Comparison of ENCODE assay signal across 8 cellular contexts in genomic region chr19:4342421-4343055, GRCh38. TPM values are rescaled to one million over a fixed set of nuclear protein-coding genes. Genes with fewer than 3 reads are reported as not detected.
DNase-seq lines count a peak whose midpoint lies in the region; ATAC-seq, FAIRE-seq and TF ChIP-seq lines count a peak whose summit lies in the region.

No MANE protein-coding gene starts in this region.

- H3K27ac Mint-ChIP-seq in Caco-2 (ENCODE audit: unreplicated experiment) (peak overlapping the region; percentile 77), endodermal cell (peak overlapping the region; percentile 99)

- H2AK5ac ChIP-seq in mesendoderm (ENCODE audit: low read length): no peak overlapping the region

- no peaks in the 10 kb centered on the region for H3K79me2 ChIP-seq in mesendoderm (ENCODE audit: control insufficient read depth, insufficient read depth, low read length)

- peak overlapping the region; percentile 44 for H3K4me3 ChIP-seq in Caco-2 (ENCODE audit: low read depth, low read length)
- peak overlapping the region; percentile 94 for H3K4me3 ChIP-seq in endodermal cell (ENCODE audit: low read length)
- peak overlapping the region; percentile 56 for H3K4me3 ChIP-seq in mesendoderm (ENCODE audit: low read length)

- peaks cover 6% of the 10 kb centered on the region for H3K4me1 Mint-ChIP-seq in Caco-2 (ENCODE audit: low read depth, unreplicated experiment)
- peaks cover 6% of the 10 kb centered on the region for H3K4me1 Mint-ChIP-seq in endodermal cell

- peak overlapping the region; percentile 99 for H3K4ac ChIP-seq in mesendoderm (ENCODE audit: low read depth, low read length)

- no peaks in the 10 kb centered on the region for H3K27me3 ChIP-seq in Caco-2 (replicated peaks; ENCODE audit: control insufficient read depth, insufficient read depth, low read length)
- no peaks in the 10 kb centered on the region for H3K27me3 ChIP-seq in endodermal cell (ENCODE audit: control insufficient read depth, insufficient read depth, low read length, poor library complexity, severe bottlenecking)
- H3K27me3 ChIP-seq in mesendoderm (ENCODE audit: insufficient read depth, low read length, poor library complexity): no peaks in the 10 kb centered on the region

- H3K9me3 ChIP-seq in Caco-2 (no peaks in the 10 kb centered on the region), endodermal cell (ENCODE audit: control insufficient read depth, low read length) (no peaks in the 10 kb centered on the region)

- peak overlapping the region; percentile 98 for H3K18ac ChIP-seq in mesendoderm (ENCODE audit: low read length)

- no peaks in the 10 kb centered on the region for H3K27me3 Mint-ChIP-seq in Caco-2 (ENCODE audit: insufficient read depth, unreplicated experiment)
- no peaks in the 10 kb centered on the region for H3K27me3 Mint-ChIP-seq in endodermal cell (ENCODE audit: insufficient read depth)

- H3K36me3 ChIP-seq in Caco-2 (ENCODE audit: control insufficient read depth, insufficient read depth, low read length): no peaks in the 10 kb centered on the region
- peaks cover 21% of the 10 kb centered on the region for H3K36me3 ChIP-seq in endodermal cell (ENCODE audit: control insufficient read depth, insufficient read depth, low read length)
- no peaks in the 10 kb centered on the region for H3K36me3 ChIP-seq in mesendoderm (ENCODE audit: control insufficient read depth, insufficient read depth, low read length)

- FAIRE-seq in HTR-8/SVneo (lab: Jason Lieb, UNC): no peak

- 1% methylated on average over 16 to 32 of the region's 32 CpGs for WGBS in endodermal cell (ENCODE audit: insufficient coverage in 1 of 2, insufficient read length in 1 of 2), 2 experiments
- no CpG with 5 or more reads among the region's 32 CpGs for WGBS in mesendoderm (ENCODE audit: extremely low coverage, insufficient coverage, low lambda C conversion rate)

- intact Hi-C loops in Caco-2 (cut with micrococcal nuclease; ENCODE audit: unreplicated experiment): loop anchor here (1.0 to 5.0 kb wide), 2 partner anchors 60 to 95 kb away; partner anchors contain the start of gene YJU2

- peak overlapping the region; percentile 99 for H4K8ac ChIP-seq in mesendoderm (ENCODE audit: low read depth, low read length)

- no TSS peak for BruUV-seq in Caco-2 (replicated peaks; lab: Mats Ljungman, UMichigan)

- no peaks in the 10 kb centered on the region for H3K9me3 Mint-ChIP-seq in Caco-2 (ENCODE audit: unreplicated experiment)
- H3K9me3 Mint-ChIP-seq in endodermal cell: no peaks in the 10 kb centered on the region

- H3K4me3 Mint-ChIP-seq in Caco-2 (ENCODE audit: unreplicated experiment): peak overlapping the region; percentile 91
- peak overlapping the region; percentile 82 for H3K4me3 Mint-ChIP-seq in endodermal cell

- ATAC-seq in GM21381 (IDR thresholded peaks at IDR 0.05; ENCODE audit: unreplicated experiment): peak; percentile 81

- H3K27ac ChIP-seq in endodermal cell (ENCODE audit: low read depth, low read length) (peak overlapping the region; percentile 98), mesendoderm (ENCODE audit: low read depth, low read length) (peak overlapping the region; percentile 64)

- peak overlapping the region; percentile 91 for H3K56ac ChIP-seq in mesendoderm (ENCODE audit: low read length)

- POLR2A ChIA-PET in Caco-2 (lab: Charles Lee): interaction anchor here (0.6 to 2.1 kb wide), 19 partner anchors 10 to 1094 kb away, joined by 3 to 20 read pairs (median 7); partner anchors contain the start of genes CHAF1A, HDGFL2 and YJU2

- peak overlapping the region; percentile 92 for H3K9ac ChIP-seq in endodermal cell (ENCODE audit: extremely low read depth, low read length, poor library complexity, severe bottlenecking)
- peak overlapping the region; percentile 91 for H3K9ac ChIP-seq in mesendoderm (ENCODE audit: low read length)

- no peak overlapping the region for H2BK15ac ChIP-seq in mesendoderm (replicated peaks; ENCODE audit: low read depth)

- H3K4me2 ChIP-seq in mesendoderm (ENCODE audit: low read length): peak overlapping the region; percentile 71

- DNase-seq in Caco-2 (peak; percentile 96 to 99), HTR-8/SVneo (ENCODE audit: insufficient read length, low spot score) (peak; percentile 98), NOMO-1 treated with DMSO at 0.1 percent for 48 hours (lab: John Stamatoyannopoulos, UW; ENCODE audit: unreplicated experiment) (peak; percentile 99), endodermal cell (peak; percentile 99), mesendoderm (peak; percentile 100)
- DNase-seq in activated CD8-positive, alpha-beta memory T cell treated with anti-CD3 and anti-CD28 coated beads, Interleukin-2, amount 50 U/mL, for 24 hours (ENCODE audit: extremely low read depth): peak; percentile 85
- DNase-seq in stimulated activated CD8-positive, alpha-beta memory T cell treated with anti-CD3 and anti-CD28 coated beads, Interleukin-12 subunit alpha, Interleukin-12 subunit beta, amount 100 ng/mL, for 4 hours (ENCODE audit: low read depth): peak; percentile 71

- no peak for TF ChIP-seq CTCF in Caco-2 (IDR thresholded peaks at IDR 0.05; ENCODE audit: insufficient read depth in 1 of 2, low read depth in 1 of 2, low read length in 1 of 2, severe bottlenecking in 1 of 2, unreplicated experiment in 1 of 2)
- no peak for TF ChIP-seq CTCF in endodermal cell (conservative IDR thresholded peaks at IDR 0.05)

- peaks cover 33% of the 10 kb centered on the region for H3K36me3 Mint-ChIP-seq in Caco-2 (ENCODE audit: insufficient read depth, unreplicated experiment)
- peaks cover 24% of the 10 kb centered on the region for H3K36me3 Mint-ChIP-seq in endodermal cell (ENCODE audit: low read depth)

- H3K23ac ChIP-seq in mesendoderm (ENCODE audit: low read length): no peak overlapping the region

- H3K79me1 ChIP-seq in mesendoderm (ENCODE audit: low read length): peaks cover 2% of the 10 kb centered on the region

- CTCF ChIA-PET in Caco-2 (lab: Charles Lee): interaction anchor here (0.5 to 2.6 kb wide), 14 partner anchors 10 to 181 kb away, joined by 3 to 45 read pairs (median 4); partner anchors contain the start of genes CHAF1A and YJU2

- H3K4me1 ChIP-seq in Caco-2: peaks cover 16% of the 10 kb centered on the region
- peaks cover 5% of the 10 kb centered on the region for H3K4me1 ChIP-seq in endodermal cell (ENCODE audit: control insufficient read depth, insufficient read depth, low read length)
- H3K4me1 ChIP-seq in mesendoderm (ENCODE audit: control insufficient read depth, low read depth, low read length): no peaks in the 10 kb centered on the region

- no peak overlapping the region for H2BK5ac ChIP-seq in mesendoderm (ENCODE audit: low read length)

- H4K5ac ChIP-seq in mesendoderm (ENCODE audit: low read length): no peak overlapping the region

- H2BK120ac ChIP-seq in mesendoderm (ENCODE audit: low read depth, low read length): peak overlapping the region; percentile 84

RNA-seq across cellular contexts. Expression of gene MPND, which starts 0.8 kb away (rescaled TPM):
- 34.9 and 35.7 TPM in 2 replicates for total RNA-seq in Caco-2 (2022)
- 10 to 100 TPM; 51.5 to 55.9 TPM for total RNA-seq in endodermal cell
- 32.8 TPM for polyA plus RNA-seq in endodermal cell (2013, experiment 1 of 2)
- 30.6 TPM for polyA plus RNA-seq in endodermal cell (2013, experiment 2 of 2)
- 10.3 TPM for polyA plus RNA-seq in mesendoderm (2013, experiment 1 of 2)
- 10.5 TPM for polyA plus RNA-seq in mesendoderm (2013, experiment 2 of 2)

RNA-seq across cellular contexts. Expression of gene STAP2, which starts 3.9 kb away (rescaled TPM):
- total RNA-seq in Caco-2 (2022) (70.7 and 71.6 TPM in 2 replicates), endodermal cell (10 to 100 TPM; 12.7 to 13.3 TPM)
- polyA plus RNA-seq in endodermal cell (2013, experiment 1 of 2): 10.3 TPM
- polyA plus RNA-seq in endodermal cell (2013, experiment 2 of 2): 9.6 TPM
- 29.0 TPM for polyA plus RNA-seq in mesendoderm (2013, experiment 1 of 2)
- 28.2 TPM for polyA plus RNA-seq in mesendoderm (2013, experiment 2 of 2)

RNA-seq across cellular contexts. Expression of gene FSD1, which starts 38.1 kb away (rescaled TPM):
- total RNA-seq in Caco-2 (2022): 9.0 and 15.6 TPM in 2 replicates
- 10 to 100 TPM; 33.3 to 37.9 TPM for total RNA-seq in endodermal cell
- polyA plus RNA-seq in endodermal cell (2013, experiment 1 of 2): 66.1 TPM
- polyA plus RNA-seq in endodermal cell (2013, experiment 2 of 2): 53.5 TPM
- polyA plus RNA-seq in mesendoderm (2013, experiment 1 of 2): 18.6 TPM
- 18.3 TPM for polyA plus RNA-seq in mesendoderm (2013, experiment 2 of 2)

RNA-seq across cellular contexts. Expression of gene TMIGD2, which starts 40.3 kb away (rescaled TPM):
- total RNA-seq in Caco-2 (2022) (not detected in 2 replicates), endodermal cell (under 1 TPM; 0.58 to 0.70 TPM)
- 0.93 TPM for polyA plus RNA-seq in endodermal cell (2013, experiment 1 of 2)
- 0.87 TPM for polyA plus RNA-seq in endodermal cell (2013, experiment 2 of 2)
- polyA plus RNA-seq in mesendoderm (2013, experiment 1 of 2): 0.18 TPM
- 0.25 TPM for polyA plus RNA-seq in mesendoderm (2013, experiment 2 of 2)

RNA-seq across cellular contexts. Expression of gene SH3GL1, which starts 57.8 kb away (rescaled TPM):
- 91.3 and 91.5 TPM in 2 replicates for total RNA-seq in Caco-2 (2022)
- 10 to 100 TPM; 76.8 to 77.0 TPM for total RNA-seq in endodermal cell
- 76.9 TPM for polyA plus RNA-seq in endodermal cell (2013, experiment 1 of 2)
- polyA plus RNA-seq in endodermal cell (2013, experiment 2 of 2): 77.1 TPM
- 103 TPM for polyA plus RNA-seq in mesendoderm (2013, experiment 1 of 2)
- 105 TPM for polyA plus RNA-seq in mesendoderm (2013, experiment 2 of 2)

Comparison
In these comparisons a context has a peak if more than half of its experiments do, and no peak if none do; other contexts are left out.
1. Peak in every context shown above with its lines: DNase-seq, ATAC-seq, H3K4me3 ChIP-seq and H3K27ac ChIP-seq.
2. H3K4me3 ChIP-seq: peak in every context shown above with its lines; median percentile 94 in endodermal cell; 56 in mesendoderm; 44 in Caco-2.